8 cellular contexts compared by ENCODE assay signal in genomic region chr17:82457790-82458129, GRCh38. TPM values are rescaled to one million over a fixed set of nuclear protein-coding genes. Genes with fewer than 3 reads are reported as not detected.
DNase-seq lines count a peak whose midpoint lies in the region; ATAC-seq, FAIRE-seq and TF ChIP-seq lines count a peak whose summit lies in the region.

No MANE protein-coding gene starts in this region.

- H3K9me3 ChIP-seq in kidney (ENCODE audit: control insufficient read depth in 1 of 2, low read length in 2 of 2) (no peaks in the 10 kb centered on the region), suprapubic skin (no peaks in the 10 kb centered on the region)

- H3K4me1 ChIP-seq in kidney (ENCODE audit: control insufficient read depth in 1 of 2, insufficient read depth in 1 of 2, low read depth in 1 of 2, low read length in 2 of 2) (peaks cover 4 to 9% of the 10 kb centered on the region in 2 donors), suprapubic skin (peaks cover 26% of the 10 kb centered on the region)

- no peak for TF ChIP-seq EP300 in suprapubic skin (IDR thresholded peaks at IDR 0.05)

- no peaks in the 10 kb centered on the region for H3K9me3 Mint-ChIP-seq in T-helper 1 cell treated with Interleukin-12 subunit alpha and Interleukin-12 subunit beta and Interleukin-4 antibody, amounts not matched to agents 30 μg/mL and 1 μg/mL, for 36 hours
- H3K9me3 Mint-ChIP-seq in activated naive CD8-positive, alpha-beta T cell treated with anti-CD3 and anti-CD28 coated beads, Interleukin-2, amount 50 U/mL, for 24 hours: no peaks in the 10 kb centered on the region

- peak overlapping the region; percentile 93 for H3K4me3 Mint-ChIP-seq in T-helper 1 cell treated with Interleukin-12 subunit alpha and Interleukin-12 subunit beta and Interleukin-4 antibody, amounts not matched to agents 30 μg/mL and 1 μg/mL, for 36 hours
- H3K4me3 Mint-ChIP-seq in activated naive CD8-positive, alpha-beta T cell treated with anti-CD3 and anti-CD28 coated beads, Interleukin-2, amount 50 U/mL, for 24 hours: peak overlapping the region; percentile 79

- no peak for FAIRE-seq in kidney (lab: Jason Lieb, UNC)

- TF ChIP-seq CTCF in kidney (IDR thresholded peaks at IDR 0.05; ENCODE audit: borderline replicate concordance, extremely low read depth, insufficient read depth): no peak
- no peak for TF ChIP-seq CTCF in suprapubic skin (IDR thresholded peaks at IDR 0.05)

- no peaks in the 10 kb centered on the region for H3K27me3 ChIP-seq in suprapubic skin

- 4% methylated on average over 3 of the region's 3 CpGs for WGBS in suprapubic skin

- DNase-seq in T-helper 1 cell (no peak), kidney (no peak), suprapubic skin (ENCODE audit: low spot score in 2 of 2) (no peak), amniotic stem cell (lab: John Stamatoyannopoulos, UW) (no peak), NCI-H226 (no peak)
- DNase-seq in activated naive CD8-positive, alpha-beta T cell treated with anti-CD3 and anti-CD28 coated beads, Interleukin-2, amount 50 U/mL, for 24 hours: no peak

- no peak for TF ChIP-seq POLR2A in suprapubic skin (IDR thresholded peaks at IDR 0.05)

- H3K4me3 ChIP-seq in kidney (ENCODE audit: low read length in 2 of 2) (peak overlapping the region; percentile 63 to 66), suprapubic skin (peak overlapping the region; percentile 79)

- ATAC-seq in activated naive CD8-positive, alpha-beta T cell treated with anti-CD3 and anti-CD28 coated beads, Interleukin-2, amount 50 U/mL, for 24 hours: no peak
- ATAC-seq in GM18858 (IDR thresholded peaks at IDR 0.05; ENCODE audit: unreplicated experiment): no peak

- peaks cover 26% of the 10 kb centered on the region for H3K36me3 Mint-ChIP-seq in T-helper 1 cell treated with Interleukin-12 subunit alpha and Interleukin-12 subunit beta and Interleukin-4 antibody, amounts not matched to agents 30 μg/mL and 1 μg/mL, for 36 hours (ENCODE audit: low read depth)
- H3K36me3 Mint-ChIP-seq in activated naive CD8-positive, alpha-beta T cell treated with anti-CD3 and anti-CD28 coated beads, Interleukin-2, amount 50 U/mL, for 24 hours (ENCODE audit: low read depth): peaks cover 6% of the 10 kb centered on the region

- intact Hi-C loops in kidney (cut with DNase I): no loop called here

- H3K27ac ChIP-seq in kidney (ENCODE audit: low read depth in 2 of 2, low read length in 2 of 2) (peak overlapping the region; percentile 100), suprapubic skin (peak overlapping the region; percentile 100)

- peaks cover 8 to 9% of the 10 kb centered on the region in 2 donors for H3K36me3 ChIP-seq in kidney (ENCODE audit: control insufficient read depth in 1 of 2, insufficient read depth in 2 of 2, low read length in 2 of 2)
- peaks cover 27% of the 10 kb centered on the region for H3K36me3 ChIP-seq in suprapubic skin

- peak overlapping the region; percentile 98 for H3K27ac Mint-ChIP-seq in T-helper 1 cell treated with Interleukin-12 subunit alpha and Interleukin-12 subunit beta and Interleukin-4 antibody, amounts not matched to agents 30 μg/mL and 1 μg/mL, for 36 hours
- peak overlapping the region; percentile 91 for H3K27ac Mint-ChIP-seq in activated naive CD8-positive, alpha-beta T cell treated with anti-CD3 and anti-CD28 coated beads, Interleukin-2, amount 50 U/mL, for 24 hours

- no peaks in the 10 kb centered on the region for H3K27me3 Mint-ChIP-seq in T-helper 1 cell treated with Interleukin-12 subunit alpha and Interleukin-12 subunit beta and Interleukin-4 antibody, amounts not matched to agents 30 μg/mL and 1 μg/mL, for 36 hours (ENCODE audit: low read depth)
- no peaks in the 10 kb centered on the region for H3K27me3 Mint-ChIP-seq in activated naive CD8-positive, alpha-beta T cell treated with anti-CD3 and anti-CD28 coated beads, Interleukin-2, amount 50 U/mL, for 24 hours

- H3K9ac ChIP-seq in kidney (ENCODE audit: low read length in 2 of 2): peak overlapping the region; percentile 50 to 97

- H3K4me1 Mint-ChIP-seq in T-helper 1 cell treated with Interleukin-12 subunit alpha and Interleukin-12 subunit beta and Interleukin-4 antibody, amounts not matched to agents 30 μg/mL and 1 μg/mL, for 36 hours (ENCODE audit: low read depth): peaks cover 41% of the 10 kb centered on the region
- H3K4me1 Mint-ChIP-seq in activated naive CD8-positive, alpha-beta T cell treated with anti-CD3 and anti-CD28 coated beads, Interleukin-2, amount 50 U/mL, for 24 hours: peaks cover 23% of the 10 kb centered on the region

RNA-seq across cellular contexts. Expression of gene NARF, which starts 0.8 kb away (rescaled TPM):
- 45.8 TPM for total RNA-seq in kidney
- polyA plus RNA-seq in kidney (ENCODE audit: insufficient read depth, low read depth, low replicate concordance): 29.1 TPM
- 100 to 1,000 TPM in 1 of 4 donors, 10 to 100 TPM in 3; 37.6 to 105 (median 44.7) TPM for total RNA-seq in suprapubic skin

RNA-seq across cellular contexts. Expression of gene CYBC1, which starts 7.2 kb away (rescaled TPM):
- total RNA-seq in kidney (139 TPM), suprapubic skin (10 to 100 TPM; 36.4 to 53.1 (median 45.6) TPM)
- polyA plus RNA-seq in kidney (ENCODE audit: insufficient read depth, low read depth, low replicate concordance): 38.2 TPM

RNA-seq across cellular contexts. Expression of gene OGFOD3, which starts 39.4 kb away (rescaled TPM):
- total RNA-seq in kidney: 36.1 TPM
- 27.8 TPM for polyA plus RNA-seq in kidney (ENCODE audit: insufficient read depth, low read depth, low replicate concordance)
- 10 to 100 TPM; 13.0 to 33.5 (median 20.0) TPM for total RNA-seq in suprapubic skin

RNA-seq across cellular contexts. Expression of gene HEXD, which starts 39.6 kb away (rescaled TPM):
- total RNA-seq in kidney (39.2 TPM), suprapubic skin (10 to 100 TPM; 28.1 to 84.6 (median 33.4) TPM)
- 42.0 TPM for polyA plus RNA-seq in kidney (ENCODE audit: insufficient read depth, low read depth, low replicate concordance)
